Comparison of ENCODE assay signal across 8 cellular contexts in genomic region chrX:63784902-63785692, GRCh38. TPM values are rescaled to one million over a fixed set of nuclear protein-coding genes. Genes with fewer than 3 reads are reported as not detected.
A peak's percentile ranks its signal among the peaks of the same experiment; 100 is the strongest.
DNase-seq lines count a peak whose midpoint lies in the region; ATAC-seq, FAIRE-seq and TF ChIP-seq lines count a peak whose summit lies in the region.

Gene ARHGEF9, minus strand, starts transcription at chrX:63785214. Its CDS starts 69 bp downstream, at chrX:63785145.

- in situ Hi-C loops in mammary epithelial cell (cut with MboI; ENCODE audit: low sequenced_read_pairs in 2 of 2): no loop called here

- H3F3A ChIP-seq in smooth muscle cell (ENCODE audit: low read depth): no peaks in the 10 kb centered on the region

- no peak for FAIRE-seq in kidney (lab: Jason Lieb, UNC)

- H3K4me3 ChIP-seq in mammary epithelial cell (replicated peaks in 1 of 3; ENCODE audit: insufficient read depth in 1 of 3, low read depth in 2 of 3, low read length in 3 of 3) (peak within 1 kb of the TSS in 1 of 3 experiments; percentile 9), kidney (ENCODE audit: low read length in 2 of 2) (peak within 1 kb of the TSS; percentile 62 to 71), smooth muscle cell (peak within 1 kb of the TSS; percentile 55)

- H3K9ac ChIP-seq in mammary epithelial cell (ENCODE audit: insufficient read depth, low read length): no peak within 1 kb of the TSS
- H3K9ac ChIP-seq in kidney (ENCODE audit: low read length in 2 of 2): peak within 1 kb of the TSS in 1 of 2 donors; percentile 61
- H3K9ac ChIP-seq in smooth muscle cell (ENCODE audit: low read depth): no peak within 1 kb of the TSS

- H3K9me3 ChIP-seq in mammary epithelial cell (replicated peaks; ENCODE audit: insufficient read depth, low read length) (peaks cover 2% of the 10 kb centered on the region), kidney (ENCODE audit: control insufficient read depth in 1 of 2, low read length in 2 of 2) (peaks cover 0 to 2% of the 10 kb centered on the region in 2 donors), smooth muscle cell (replicated peaks; ENCODE audit: low read depth) (no peaks in the 10 kb centered on the region)

- dilution Hi-C loops in mammary epithelial cell (cut with HindIII; ENCODE audit: low sequenced_read_pairs): no loop called here

- TF ChIP-seq CTCF in mammary epithelial cell (conservative IDR thresholded peaks at IDR 0.05 in 1 of 2, IDR thresholded peaks at IDR 0.05 in 1 of 2; ENCODE audit: extremely low read depth in 1 of 2, insufficient read depth in 1 of 2, low read depth in 1 of 2, low read length in 2 of 2) (no peak), kidney (IDR thresholded peaks at IDR 0.05; ENCODE audit: borderline replicate concordance, extremely low read depth, insufficient read depth) (no peak), smooth muscle cell (IDR thresholded peaks at IDR 0.05; ENCODE audit: borderline replicate concordance, insufficient read depth, poor library complexity, severe bottlenecking) (no peak)

- CTCF ChIA-PET in mammary epithelial cell (lab: Charles Lee; ENCODE audit: low non-redundant PET): no interaction called here

- no TSS peak for BruUV-seq in mammary epithelial cell (replicated peaks; lab: Mats Ljungman, UMichigan)

- H3K79me2 ChIP-seq in mammary epithelial cell (ENCODE audit: insufficient read depth, low read length): no peaks in the 10 kb centered on the region
- no peaks in the 10 kb centered on the region for H3K79me2 ChIP-seq in smooth muscle cell (ENCODE audit: low read depth)

- H2AFZ ChIP-seq in mammary epithelial cell (ENCODE audit: low read depth, low read length) (peak within 1 kb of the TSS; percentile 44), smooth muscle cell (ENCODE audit: low read depth) (peak within 1 kb of the TSS; percentile 54)

- H3K27ac ChIP-seq in mammary epithelial cell (ENCODE audit: insufficient read depth, low read depth, low read length): no peak within 1 kb of the TSS
- H3K27ac ChIP-seq in kidney (ENCODE audit: low read depth in 2 of 2, low read length in 2 of 2): peak within 1 kb of the TSS; percentile 28 to 63
- no peak within 1 kb of the TSS for H3K27ac ChIP-seq in smooth muscle cell (ENCODE audit: low read depth)

- H3K36me3 ChIP-seq in mammary epithelial cell (ENCODE audit: insufficient read depth, low read length) (no peaks in the 10 kb centered on the region), kidney (ENCODE audit: control insufficient read depth in 1 of 2, insufficient read depth in 2 of 2, low read length in 2 of 2) (no peaks in the 10 kb centered on the region), smooth muscle cell (ENCODE audit: low read depth) (no peaks in the 10 kb centered on the region)

- H4K20me1 ChIP-seq in mammary epithelial cell (ENCODE audit: insufficient read depth, low read length): no peaks in the 10 kb centered on the region
- no peaks in the 10 kb centered on the region for H4K20me1 ChIP-seq in smooth muscle cell (ENCODE audit: low read depth)

- DNase-seq in DMS79 treated with DMSO at 0.1 percent for 48 hours (lab: John Stamatoyannopoulos, UW): peak; percentile 16
- peak; percentile 39 for DNase-seq in NCI-H1092 (lab: John Stamatoyannopoulos, UW)
- no peak for DNase-seq in mammary epithelial cell
- peak; percentile 74 for DNase-seq in kidney
- peak; percentile 21 for DNase-seq in smooth muscle cell (lab: John Stamatoyannopoulos, UW; ENCODE audit: unreplicated experiment)
- DNase-seq in stimulated activated naive CD4-positive, alpha-beta T cell (lab: John Stamatoyannopoulos, UW): no peak

- H3K27me3 ChIP-seq in mammary epithelial cell (ENCODE audit: insufficient read depth, low read length) (no peaks in the 10 kb centered on the region), smooth muscle cell (ENCODE audit: low read depth) (no peaks in the 10 kb centered on the region)

- H3K4me2 ChIP-seq in mammary epithelial cell (ENCODE audit: insufficient read depth, low read depth, low read length): peak within 1 kb of the TSS; percentile 24
- H3K4me2 ChIP-seq in smooth muscle cell: peak within 1 kb of the TSS; percentile 84

- WGBS in mammary epithelial cell (ENCODE audit: low coverage, missing lambda C conversion rate): 59% methylated on average over 9 of the region's 30 CpGs
- 61% methylated on average over 30 of the region's 30 CpGs for WGBS in smooth muscle cell (ENCODE audit: low lambda C conversion rate)

- intact Hi-C loops in mammary epithelial cell (cut with micrococcal nuclease): loop anchor here (1.0 kb wide), 1 partner anchor 31 kb away; a partner anchor contains a TSS
- intact Hi-C loops in kidney (cut with DNase I): no loop called here

- H3K4me1 ChIP-seq in mammary epithelial cell (ENCODE audit: insufficient read depth, low read length): no peaks in the 10 kb centered on the region
- H3K4me1 ChIP-seq in kidney (ENCODE audit: control insufficient read depth in 1 of 2, insufficient read depth in 1 of 2, low read depth in 1 of 2, low read length in 2 of 2): peaks cover 0 to 3% of the 10 kb centered on the region in 2 donors
- H3K4me1 ChIP-seq in smooth muscle cell (ENCODE audit: low read depth): no peaks in the 10 kb centered on the region

- ATAC-seq in GM21576 (IDR thresholded peaks at IDR 0.05; ENCODE audit: unreplicated experiment) (no peak), HG03196 (IDR thresholded peaks at IDR 0.05; ENCODE audit: unreplicated experiment) (no peak)

RNA-seq across cellular contexts. Expression of gene ARHGEF9, which starts in this region (rescaled TPM):
- total RNA-seq in mammary epithelial cell (10 to 100 TPM; 25.7 to 34.0 TPM), kidney (26.4 TPM), smooth muscle cell (17.4 and 20.0 TPM in 2 replicates)
- polyA plus RNA-seq in mammary epithelial cell (15.6 TPM), kidney (ENCODE audit: insufficient read depth, low read depth, low replicate concordance) (20.0 TPM), smooth muscle cell (9.1 and 10.6 TPM in 2 replicates)
- 37.5 TPM for polyA minus RNA-seq in mammary epithelial cell

Comparison
In these comparisons a context has a peak if more than half of its experiments do, and no peak if none do; other contexts are left out.
1. DNase-seq: peak in DMS79 treated with DMSO at 0.1 percent for 48 hours (single experiment), NCI-H1092 (single experiment), kidney (single experiment) and smooth muscle cell (single experiment); none in mammary epithelial cell (single experiment) and stimulated activated naive CD4-positive, alpha-beta T cell (0 of 6).
2. H3K27ac ChIP-seq: peak in kidney (2 of 2); none in mammary epithelial cell (single experiment) and smooth muscle cell (single experiment).